ENCODE assay signal across 8 cellular contexts in the genomic region with DNA sequence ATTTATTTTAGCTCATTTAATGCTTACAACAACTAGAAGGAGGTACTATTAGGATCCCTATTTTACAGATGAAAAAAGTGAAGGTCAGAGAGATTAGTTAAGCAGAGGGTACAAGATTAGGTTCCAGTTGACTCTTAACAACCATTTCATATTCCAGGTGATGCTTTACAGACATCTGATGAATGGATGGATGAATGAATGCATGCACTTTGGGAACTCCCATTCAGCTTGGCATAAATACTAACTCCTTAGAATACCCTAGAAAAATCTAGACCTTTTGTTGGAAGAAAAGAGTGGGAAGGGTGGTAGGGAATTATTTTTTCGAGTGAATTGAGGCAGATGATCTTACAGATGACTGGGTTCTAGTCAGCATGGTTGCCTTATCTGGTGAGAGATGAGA. TPM values are rescaled to one million over a fixed set of nuclear protein-coding genes. Genes with fewer than 3 reads are reported as not detected.
DNase-seq lines count a peak whose midpoint lies in the region; ATAC-seq, FAIRE-seq and TF ChIP-seq lines count a peak whose summit lies in the region.

No MANE protein-coding gene starts in this region.

- WGBS in heart right ventricle, 2 donors, result 94 to 95% methylated on average over 1 of the region's 1 CpG

- peaks cover 6% of the 10 kb centered on the region for H3K36me3 Mint-ChIP-seq in astrocyte (ENCODE audit: low read depth, unreplicated experiment)

- H3K27ac ChIP-seq in heart right ventricle, result peak overlapping the region in 6 of 10 donors; percentile 54 to 95 (median 85)
- H3K27ac ChIP-seq in astrocyte (ENCODE audit: low read depth, low read length), result no peak overlapping the region
- H3K27ac ChIP-seq in upper lobe of right lung, result peak overlapping the region; percentile 83
- H3K27ac ChIP-seq in caudate nucleus (ENCODE audit: low read depth, low read length), result no peak overlapping the region

- H3K4me3 ChIP-seq in heart right ventricle, result peak overlapping the region; percentile 75 to 97 (median 92)
- peak overlapping the region; percentile 98 for H3K4me3 ChIP-seq in astrocyte (ENCODE audit: insufficient read depth, low read depth, low read length)
- H3K4me3 ChIP-seq in mucosa of stomach (ENCODE audit: low read length), result peak overlapping the region; percentile 97
- H3K4me3 ChIP-seq in upper lobe of right lung, result peak overlapping the region; percentile 92

- no peaks in the 10 kb centered on the region for H3K27me3 Mint-ChIP-seq in astrocyte (ENCODE audit: low read depth, unreplicated experiment)

- no peak for TF ChIP-seq CTCF in heart right ventricle (IDR thresholded peaks at IDR 0.05)
- no peak for TF ChIP-seq CTCF in astrocyte (IDR thresholded peaks at IDR 0.05; ENCODE audit: insufficient read depth, low read depth, low read length)
- TF ChIP-seq CTCF in upper lobe of right lung (IDR thresholded peaks at IDR 0.05), result no peak

- H3K27ac Mint-ChIP-seq in astrocyte (ENCODE audit: unreplicated experiment), result peak overlapping the region; percentile 100

- H3K9me3 ChIP-seq in heart right ventricle (no peaks in the 10 kb centered on the region), astrocyte (ENCODE audit: insufficient read depth, low read depth, low read length) (no peaks in the 10 kb centered on the region), mucosa of stomach (ENCODE audit: control insufficient read depth, low read length) (no peaks in the 10 kb centered on the region), upper lobe of right lung (no peaks in the 10 kb centered on the region)

- H3K4me1 ChIP-seq in heart right ventricle (peaks cover 0 to 26% (median 14%) of the 10 kb centered on the region in 9 donors), astrocyte (ENCODE audit: insufficient read depth, low read length) (peaks cover 12% of the 10 kb centered on the region), mucosa of stomach (ENCODE audit: control insufficient read depth, insufficient read depth, low read length) (peaks cover 11% of the 10 kb centered on the region), upper lobe of right lung (peaks cover 10% of the 10 kb centered on the region)

- H3K36me3 ChIP-seq in heart right ventricle (peaks cover 0 to 27% (median 5%) of the 10 kb centered on the region in 9 donors), astrocyte (ENCODE audit: insufficient read depth, low read length) (peaks cover 14% of the 10 kb centered on the region), mucosa of stomach (ENCODE audit: control insufficient read depth, insufficient read depth, low read length) (no peaks in the 10 kb centered on the region), upper lobe of right lung (peaks cover 24% of the 10 kb centered on the region)

- H3K9me3 Mint-ChIP-seq in astrocyte (ENCODE audit: unreplicated experiment), result no peaks in the 10 kb centered on the region

- peaks cover 7% of the 10 kb centered on the region for H3K4me1 Mint-ChIP-seq in astrocyte (ENCODE audit: low read depth, unreplicated experiment)

- peaks cover 42% of the 10 kb centered on the region for H3K79me2 ChIP-seq in astrocyte (ENCODE audit: insufficient read depth, low read length)

- no peak for FAIRE-seq in astrocyte (lab: Jason Lieb, UNC)

- peak overlapping the region; percentile 100 for H2AFZ ChIP-seq in astrocyte (ENCODE audit: low read depth, low read length)

- peaks cover 0 to 46% (median 32%) of the 10 kb centered on the region in 7 donors for H3K27me3 ChIP-seq in heart right ventricle
- H3K27me3 ChIP-seq in astrocyte (ENCODE audit: insufficient read depth, low read length), result peaks cover 3% of the 10 kb centered on the region
- peaks cover 21% of the 10 kb centered on the region for H3K27me3 ChIP-seq in mucosa of stomach (ENCODE audit: control insufficient read depth, insufficient read depth, low read length)
- H3K27me3 ChIP-seq in upper lobe of right lung, result peaks cover 18% of the 10 kb centered on the region

- ATAC-seq in heart right ventricle, result no peak
- ATAC-seq in left ventricle myocardium superior, result no peak
- ATAC-seq in upper lobe of right lung, result no peak
- ATAC-seq in HG03196 (IDR thresholded peaks at IDR 0.05; ENCODE audit: unreplicated experiment), result no peak

- intact Hi-C loops in heart right ventricle (cut with DNase I) (loop anchor here in 1 of 10 donors (10.0 kb wide), 1 partner anchor 64 kb away; no protein-coding TSS in a partner anchor), left ventricle myocardium superior (cut with micrococcal nuclease) (no loop called here), upper lobe of right lung (cut with DNase I) (no loop called here)

- peaks cover 19% of the 10 kb centered on the region for H4K20me1 ChIP-seq in astrocyte (ENCODE audit: insufficient read depth, low read length)

- peak overlapping the region; percentile 97 for H3K4me2 ChIP-seq in astrocyte (ENCODE audit: low read length)

- H3K9ac ChIP-seq in astrocyte (ENCODE audit: low read length), result no peak overlapping the region
- H3K9ac ChIP-seq in mucosa of stomach (ENCODE audit: low read length), result no peak overlapping the region

- DNase-seq in heart right ventricle (no peak), left ventricle myocardium superior (no peak), astrocyte (ENCODE audit: low read depth) (no peak), upper lobe of right lung (no peak), hepatic stellate cell (ENCODE audit: low spot score) (no peak), caudate nucleus (lab: John Stamatoyannopoulos, UW) (no peak)

- H3K4me3 Mint-ChIP-seq in astrocyte (ENCODE audit: unreplicated experiment), result peak overlapping the region; percentile 100

RNA-seq across cellular contexts. Expression of a gene that starts 0.7 kb away (rescaled TPM):
- total RNA-seq in heart right ventricle, result 10 to 100 TPM; 28.8 to 40.3 (median 32.2) TPM
- polyA plus RNA-seq in heart right ventricle, result 10 to 100 TPM; 30.0 to 49.2 TPM
- 34.2 TPM for total RNA-seq in left ventricle myocardium superior
- 70.7 and 76.3 TPM in 2 replicates for total RNA-seq in astrocyte
- 39.5 TPM for total RNA-seq in upper lobe of right lung

RNA-seq across cellular contexts. Expression of a gene that starts 19.1 kb away (rescaled TPM):
- total RNA-seq in heart right ventricle (not detected), left ventricle myocardium superior (not detected), astrocyte (not detected in 2 replicates), upper lobe of right lung (not detected)
- not detected for polyA plus RNA-seq in heart right ventricle

Comparison
In these comparisons a context has a peak if more than half of its experiments do, and no peak if none do; other contexts are left out.
1. H3K27ac ChIP-seq: peak in heart right ventricle (6 of 10) and upper lobe of right lung (single experiment); none in astrocyte (single experiment) and caudate nucleus (single experiment).
2. Peak in every context shown above with its lines, with median percentiles within 50 percentile points of each other: H3K4me3 ChIP-seq.